In genomic region chr14:57412341-57412740, GRCh38 we compare ENCODE assay signal across 32 cellular contexts.
"Had no signal": no experiment of that assay in that cellular context is flagged by ENCODE, and none has a peak within 500 bp of the region (broad histone marks: within the 10 kb centered on the region; RNA-seq: fewer than 3 reads in every experiment).

No MANE protein-coding gene starts in this region.

- H3K27me3 ChIP-seq: brain microvascular endothelial cell, Peyer's patch had no signal

- H3K27ac Mint-ChIP-seq: activated B cell treated with CpG ODN at 0.5 μM for 24 hours; activated CD4-positive, alpha-beta memory T cell treated with anti-CD3 and anti-CD28 coated beads for 36 hours; activated naive CD4-positive, alpha-beta T cell treated with anti-CD3 and anti-CD28 coated beads for 36 hours; activated naive CD8-positive, alpha-beta T cell; activated naive CD8-positive, alpha-beta T cell treated with anti-CD3 and anti-CD28 coated beads, Interleukin-2, amount 50 U/mL, for 24 hours; activated T-cell treated with anti-CD3 and anti-CD28 coated beads, Interleukin-2, amount 50 U/mL, for 72 hours; activated T-helper 17 cell treated with anti-CD3 and anti-CD28 coated beads, Interleukin-2, amount 50 U/mL, for 72 hours had no signal

- H3K27me3 Mint-ChIP-seq: activated B cell treated with CpG ODN at 0.5 μM for 24 hours; activated CD4-positive, alpha-beta memory T cell treated with anti-CD3 and anti-CD28 coated beads for 36 hours; activated naive CD8-positive, alpha-beta T cell; activated naive CD8-positive, alpha-beta T cell treated with anti-CD3 and anti-CD28 coated beads, Interleukin-2, amount 50 U/mL, for 24 hours; activated T-helper 17 cell treated with anti-CD3 and anti-CD28 coated beads, Interleukin-2, amount 50 U/mL, for 72 hours had no signal

- H3K4me1 Mint-ChIP-seq: activated B cell treated with CpG ODN at 0.5 μM for 24 hours had no signal

- H3K4me3 ChIP-seq: Peyer's patch had no signal

- H3K9me3 Mint-ChIP-seq: activated B cell treated with CpG ODN at 0.5 μM for 24 hours; activated CD4-positive, alpha-beta memory T cell treated with anti-CD3 and anti-CD28 coated beads for 36 hours; activated naive CD4-positive, alpha-beta T cell treated with anti-CD3 and anti-CD28 coated beads for 36 hours; activated naive CD8-positive, alpha-beta T cell treated with anti-CD3 and anti-CD28 coated beads, Interleukin-2, amount 50 U/mL, for 24 hours; activated T-cell treated with anti-CD3 and anti-CD28 coated beads, Interleukin-2, amount 50 U/mL, for 72 hours; activated T-helper 17 cell treated with anti-CD3 and anti-CD28 coated beads, Interleukin-2, amount 50 U/mL, for 72 hours had no signal

- H3K9me3 ChIP-seq: Peyer's patch had no signal

- FAIRE-seq: colon had no signal

- H3K27ac ChIP-seq: brain microvascular endothelial cell, KMS-11, Peyer's patch, VCaP had no signal

- DNase-seq: activated B cell treated with CpG ODN at 0.5 μM for 24 hours; activated CD4-positive, alpha-beta memory T cell treated with anti-CD3 and anti-CD28 coated beads for 36 hours; activated CD4-positive, alpha-beta T cell treated with anti-CD3 and anti-CD28 coated beads for 4 hours; activated CD4-positive, alpha-beta T cell treated with anti-CD3 and anti-CD28 coated beads, Interleukin-2, amount 50 U/mL, for 1 hour; activated CD4-positive, CD25-positive, alpha-beta regulatory T cell treated with anti-CD3 and anti-CD28 coated beads, Interleukin-2, amount 50 U/mL, for 72 hours; activated CD8-positive, alpha-beta memory T cell treated with anti-CD3 and anti-CD28 coated beads, Interleukin-2, amount 50 U/mL, for 4 hours; activated gamma-delta T cell treated with Interleukin-2 at 50 U/mL for 16 hours; activated naive CD4-positive, alpha-beta T cell treated with anti-CD3 and anti-CD28 coated beads for 36 hours; activated naive CD8-positive, alpha-beta T cell treated with anti-CD3 and anti-CD28 coated beads, Interleukin-2, amount 50 U/mL, for 24 hours; activated T-cell treated with anti-CD3 and anti-CD28 coated beads for 4 hours; activated T-cell treated with anti-CD3 and anti-CD28 coated beads, Interleukin-2, amount 50 U/mL, for 72 hours; aorta; brain microvascular endothelial cell; central memory CD4-positive, alpha-beta T cell; NCI-H1092 treated with DMSO at 0.1 percent for 48 hours; NCI-H1417 treated with DMSO at 0.1 percent for 48 hours; NCI-H2081 treated with DMSO at 0.1 percent for 48 hours; NCI-H345; NCI-H524 treated with DMSO at 0.1 percent for 48 hours; NK-92 treated with Interleukin-12 subunit alpha and Interleukin-12 subunit beta, amount 100 ng/mL, for 24 hours; PC-3; Peyer's patch; RPMI8226; SW 1271; T-helper 1 cell; T-helper 2 cell; T-helper 9 cell had no signal

- H3K4me3 Mint-ChIP-seq: activated B cell treated with CpG ODN at 0.5 μM for 24 hours; activated CD4-positive, alpha-beta memory T cell treated with anti-CD3 and anti-CD28 coated beads for 36 hours; activated naive CD4-positive, alpha-beta T cell treated with anti-CD3 and anti-CD28 coated beads for 36 hours; activated naive CD8-positive, alpha-beta T cell; activated naive CD8-positive, alpha-beta T cell treated with anti-CD3 and anti-CD28 coated beads, Interleukin-2, amount 50 U/mL, for 24 hours; activated T-cell treated with anti-CD3 and anti-CD28 coated beads, Interleukin-2, amount 50 U/mL, for 72 hours; activated T-helper 17 cell treated with anti-CD3 and anti-CD28 coated beads, Interleukin-2, amount 50 U/mL, for 72 hours had no signal

- H3K4me1 ChIP-seq: Peyer's patch had no signal

- ATAC-seq: activated naive CD8-positive, alpha-beta T cell treated with anti-CD3 and anti-CD28 coated beads, Interleukin-2, amount 50 U/mL, for 24 hours; activated T-cell treated with anti-CD3 and anti-CD28 coated beads, Interleukin-2, amount 50 U/mL, for 72 hours; activated T-helper 17 cell treated with anti-CD3 and anti-CD28 coated beads, Interleukin-2, amount 50 U/mL, for 72 hours; PC-3 had no signal
